ENCODE assay signal across 9 cellular contexts in the genomic region with DNA sequence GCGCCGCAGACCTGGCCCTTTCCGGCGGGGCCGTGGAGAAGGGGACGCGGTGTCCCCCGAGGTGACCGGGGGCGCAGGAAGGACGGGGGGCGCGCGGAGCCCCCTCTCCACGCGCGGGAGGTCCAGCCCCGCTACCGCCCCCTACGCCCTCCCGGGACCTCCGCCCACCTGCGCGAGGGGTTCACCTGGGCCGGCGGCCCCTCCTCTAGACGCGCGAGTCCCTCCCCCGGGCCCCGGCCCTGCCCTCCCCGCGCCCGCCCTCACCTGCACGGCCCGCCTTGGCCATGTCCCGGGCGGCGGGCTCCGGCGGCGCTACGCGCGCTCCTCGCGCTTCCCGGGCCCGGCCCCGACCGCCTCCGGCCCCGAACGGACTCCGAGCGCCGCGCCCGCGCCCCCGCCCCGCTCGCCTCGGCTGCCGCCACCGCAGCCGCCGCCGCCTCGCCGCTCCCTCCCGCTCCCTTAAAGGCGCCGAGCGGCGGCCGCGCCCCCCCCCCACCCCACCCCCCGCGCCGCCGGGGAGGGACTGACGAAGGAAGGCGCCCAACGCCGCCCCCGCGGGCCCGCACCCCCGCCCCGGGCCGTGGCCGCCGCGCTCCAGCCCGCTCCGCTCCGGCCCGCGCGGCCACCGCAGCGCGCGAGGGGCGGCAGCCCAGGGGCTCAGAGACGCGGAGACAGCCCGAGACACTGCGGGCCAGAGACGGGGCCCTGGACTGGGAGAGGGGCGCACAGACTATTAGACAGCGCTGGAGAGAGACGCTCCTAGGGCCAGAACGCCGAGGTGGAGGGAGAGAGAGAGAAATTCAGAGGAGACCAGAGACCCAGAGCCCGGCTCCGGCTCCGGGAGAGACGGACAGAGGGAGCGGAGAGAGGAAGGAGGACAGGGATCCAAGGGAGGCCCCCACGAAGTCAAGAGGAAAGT. TPM values are rescaled to one million over a fixed set of nuclear protein-coding genes. Genes with fewer than 3 reads are reported as not detected.
DNase-seq lines count a peak whose midpoint lies in the region; ATAC-seq, FAIRE-seq and TF ChIP-seq lines count a peak whose summit lies in the region.
"Had no signal": no experiment of that assay in that cellular context is flagged by ENCODE, and none has a peak within 500 bp of the region (broad histone marks: within the 10 kb centered on the region; RNA-seq: fewer than 3 reads in every experiment).

A gene (minus strand): TSS at position 435 of the 919 bp plus-strand sequence. CDS start 149 bp downstream, at position 286.

- H3K4me3 ChIP-seq in astrocyte of the cerebellum (ENCODE audit: low read depth, low read length): peak within 1 kb of the TSS; percentile 38

- H3K4me1 Mint-ChIP-seq in immature natural killer cell: peaks cover 7 to 8% of the 10 kb centered on the region in 2 donors

- H3K36me3 Mint-ChIP-seq in immature natural killer cell: no peaks in the 10 kb centered on the region

- H3K27ac Mint-ChIP-seq in immature natural killer cell: no peak within 1 kb of the TSS

- FAIRE-seq in GM12891 (lab: Jason Lieb, UNC): no peak

- no peak for TF ChIP-seq POLR2A in GM12891 (IDR thresholded peaks at IDR 0.05; ENCODE audit: low read depth, low read length)

- in situ Hi-C loops in astrocyte of the cerebellum (cut with HindIII; ENCODE audit: low sequenced_read_pairs): no loop called here

- no peaks in the 10 kb centered on the region for H3K9me3 Mint-ChIP-seq in immature natural killer cell

- DNase-seq in NCI-H2227 (lab: John Stamatoyannopoulos, UW; ENCODE audit: unreplicated experiment) (peak; percentile 12), NCI-H2227 treated with DMSO at 0.1 percent for 48 hours (lab: John Stamatoyannopoulos, UW) (no peak), astrocyte of the cerebellum (ENCODE audit: low read depth) (no peak), immature natural killer cell (no peak), GM12891 (ENCODE audit: insufficient read length, low spot score) (no peak)
- DNase-seq in stimulated activated naive CD8-positive, alpha-beta T cell treated with anti-CD3 and anti-CD28 coated beads, Interleukin-15, Interleukin-2, amounts not matched to agents 100 U/mL and 50 U/mL, for 24 hours: no peak
- no peak for DNase-seq in stimulated activated CD4-positive, alpha-beta T cell treated with anti-CD3 and anti-CD28 coated beads, Interleukin-4, amount 100 ng/mL, for 1 hour
- DNase-seq: DND-41 had no signal

- peak; percentile 7 for ATAC-seq in stimulated activated naive CD8-positive, alpha-beta T cell treated with anti-CD3 and anti-CD28 coated beads, Interleukin-15, Interleukin-2, amounts not matched to agents 100 U/mL and 50 U/mL, for 24 hours
- ATAC-seq in HG02623 (IDR thresholded peaks at IDR 0.05; ENCODE audit: unreplicated experiment): no peak

- H3K27me3 Mint-ChIP-seq in immature natural killer cell (ENCODE audit: low read depth in 3 of 3): peaks cover 12% of the 10 kb centered on the region in 3 donors

- H3K4me3 Mint-ChIP-seq in immature natural killer cell: peak within 1 kb of the TSS in 4 of 5 donors; percentile 1 to 53 (median 38)

- no peak for TF ChIP-seq CTCF in astrocyte of the cerebellum (IDR thresholded peaks at IDR 0.05; ENCODE audit: low read depth, low read length, missing control alignments)

TF ChIP-seq in GM12891, 5 proteins besides CTCF, POLR2A, EP300 and RAD21:
- TF ChIP-seq POU2F2 (IDR thresholded peaks at IDR 0.05; ENCODE audit: low read depth, low read length): no peak

RNA-seq across cellular contexts. Expression of the gene that starts here (rescaled TPM):
- under 1 TPM in 1 of 3 donors, not detected in 2; 0.02 TPM for polyA plus RNA-seq in immature natural killer cell
- 0.26 TPM for polyA plus RNA-seq in GM12891 (2012; ENCODE audit: low read depth, missing spikeins)
